19 cellular contexts compared by ENCODE assay signal in the genomic region with DNA sequence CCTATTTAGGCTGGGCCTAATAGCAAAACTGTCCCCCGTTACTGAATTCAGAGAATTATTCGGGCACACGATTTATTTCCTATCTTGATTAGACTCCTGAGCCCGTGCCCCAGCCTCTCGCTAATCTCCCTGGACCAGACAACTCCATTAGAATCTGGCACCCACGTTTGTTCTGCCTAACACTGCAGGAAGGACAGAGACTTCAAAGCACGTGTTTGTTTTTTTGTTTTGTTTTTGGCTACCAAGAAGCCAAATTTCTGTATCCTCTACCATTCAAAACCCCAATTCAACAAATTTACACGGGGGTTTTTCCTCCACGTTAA. TPM values are rescaled to one million over a fixed set of nuclear protein-coding genes. Genes with fewer than 3 reads are reported as not detected.
DNase-seq lines count a peak whose midpoint lies in the region; ATAC-seq and TF ChIP-seq lines count a peak whose summit lies in the region.
"Had no signal": no experiment of that assay in that cellular context is flagged by ENCODE, and none has a peak within 500 bp of the region (broad histone marks: within the 10 kb centered on the region; RNA-seq: fewer than 3 reads in every experiment).

No MANE protein-coding gene starts in this region.

- intact Hi-C loops in ascending aorta (cut with DNase I) (no loop called here), heart left ventricle (cut with DNase I) (no loop called here)

- H3K4me3 ChIP-seq in AG04450 (ENCODE audit: low read depth, low read length) = peak overlapping the region; percentile 84
- peak overlapping the region; percentile 76 for H3K4me3 ChIP-seq in iPS-15b (ENCODE audit: low read depth, low read length)
- no peak overlapping the region for H3K4me3 ChIP-seq in ascending aorta
- H3K4me3 ChIP-seq in heart left ventricle = no peak overlapping the region
- H3K4me3 ChIP-seq: cardiac muscle cell, gastrocnemius medialis, vagina had no signal

- no peak for TF ChIP-seq POLR2A in heart left ventricle (IDR thresholded peaks at IDR 0.05)

- 53 to 67% (median 63%) methylated on average over 9 of the region's 9 CpGs for WGBS in heart left ventricle, 4 donors

- no peak overlapping the region for H3K27ac ChIP-seq in AG04450 (ENCODE audit: low read depth, low read length)
- H3K27ac ChIP-seq in VCaP = peak overlapping the region; percentile 56
- no peak overlapping the region for H3K27ac ChIP-seq in ascending aorta
- H3K27ac ChIP-seq in heart left ventricle = no peak overlapping the region
- H3K27ac ChIP-seq: C4-2B, cardiac muscle cell, dorsolateral prefrontal cortex, gastrocnemius medialis, neutrophil, vagina had no signal

- CTCF ChIA-PET in AG04450 (lab: Charles Lee) = interaction anchor here (1.2 to 1.7 kb wide), 2 partner anchors 12 to 29 kb away, joined by 10 read pairs; no protein-coding TSS in a partner anchor

- DNase-seq in AG04450 (ENCODE audit: low read depth, low spot score) = no peak
- peak in 71 of 76 experiments; percentile 18 to 87 (median 62) for DNase-seq in HUDEP-2 (lab: John Stamatoyannopoulos, UW; ENCODE audit: unreplicated experiment in 76 of 76)
- no peak for DNase-seq in ascending aorta (ENCODE audit: low spot score in 2 of 2)
- DNase-seq in heart left ventricle = no peak
- DNase-seq in activated effector memory CD4-positive, alpha-beta T cell treated with Interleukin-2 at 50 U/mL for 16 hours = no peak
- DNase-seq: activated CD4-positive, CD25-positive, alpha-beta regulatory T cell treated with anti-CD3 and anti-CD28 coated beads, Interleukin-2, amount 50 U/mL, for 72 hours; gastrocnemius medialis; left colon; SIG-M5; stimulated activated CD4-positive, alpha-beta T cell treated with anti-CD3 and anti-CD28 coated beads, Interleukin-12 subunit alpha, Interleukin-12 subunit beta, amount 100 ng/mL, for 4 hours had no signal

- ATAC-seq in heart left ventricle = no peak
- no peak for ATAC-seq in GM19452 (IDR thresholded peaks at IDR 0.05; ENCODE audit: unreplicated experiment)
- ATAC-seq: activated T-helper 17 cell treated with anti-CD3 and anti-CD28 coated beads, Interleukin-2, amount 50 U/mL, for 72 hours; gastrocnemius medialis had no signal

- H3K9me3 ChIP-seq in AG04450 (ENCODE audit: control insufficient read depth, insufficient read depth, low read length) (peaks cover 6% of the 10 kb centered on the region; the same call in 1 of the 2 replicates), iPS-15b (ENCODE audit: control insufficient read depth, insufficient read depth, low read length) (no peaks in the 10 kb centered on the region), ascending aorta (no peaks in the 10 kb centered on the region), heart left ventricle (peaks cover 0 to 10% (median 2%) of the 10 kb centered on the region in 12 donors)
- H3K9me3 ChIP-seq: vagina had no signal

- H3K4me1 ChIP-seq in iPS-15b (ENCODE audit: control insufficient read depth, insufficient read depth, low read length) (peaks cover 2% of the 10 kb centered on the region), ascending aorta (no peaks in the 10 kb centered on the region), heart left ventricle (peaks cover 0 to 15% (median 5%) of the 10 kb centered on the region in 12 donors)
- H3K4me1 ChIP-seq: gastrocnemius medialis, vagina had no signal

- H3K9ac ChIP-seq in iPS-15b (ENCODE audit: low read depth, low read length) = peak overlapping the region; percentile 47

- H3K27me3 ChIP-seq in AG04450 (ENCODE audit: control insufficient read depth, insufficient read depth, low read length) = no peaks in the 10 kb centered on the region
- H3K27me3 ChIP-seq in iPS-15b (ENCODE audit: control insufficient read depth, insufficient read depth, low read length) = no peaks in the 10 kb centered on the region
- no peaks in the 10 kb centered on the region for H3K27me3 ChIP-seq in ascending aorta
- H3K27me3 ChIP-seq in heart left ventricle = peaks cover 0 to 60% (median 3%) of the 10 kb centered on the region in 9 donors
- H3K27me3 ChIP-seq: vagina had no signal

- TF ChIP-seq CTCF in AG04450 (IDR thresholded peaks at IDR 0.05; ENCODE audit: low read depth, low read length) (no peak), VCaP (conservative IDR thresholded peaks at IDR 0.05) (no peak), ascending aorta (IDR thresholded peaks at IDR 0.05) (no peak), heart left ventricle (IDR thresholded peaks at IDR 0.05) (no peak)

- H3K36me3 ChIP-seq in iPS-15b (ENCODE audit: control insufficient read depth, insufficient read depth, low read length) (no peaks in the 10 kb centered on the region), ascending aorta (no peaks in the 10 kb centered on the region), heart left ventricle (no peaks in the 10 kb centered on the region)
- H3K36me3 ChIP-seq: cardiac muscle cell, gastrocnemius medialis, neutrophil, vagina had no signal

- POLR2A ChIA-PET in AG04450 (lab: Yijun Ruan, JAX) = interaction anchor here (1.6 kb wide), 1 partner anchor 8 kb away, joined by 6 read pairs; no protein-coding TSS in a partner anchor

RNA-seq across cellular contexts. Expression of a gene that starts 4.8 kb away (rescaled TPM):
- 53.9 and 62.0 TPM in 2 replicates for polyA plus RNA-seq in AG04450 (2011; rRNA removed)
- 61.0 and 88.7 TPM in 2 replicates for polyA minus RNA-seq in AG04450 (2011; rRNA and poly(A)+ RNA removed)
- total RNA-seq in ascending aorta = 5.7 TPM
- total RNA-seq in heart left ventricle = 1 to 10 TPM in 1 of 9 donors, under 1 TPM in 5, not detected in 3; 0.09 to 1.2 (median 0.47) TPM
- under 1 TPM; 0.10 to 0.23 TPM for polyA plus RNA-seq in heart left ventricle

Comparison
In these comparisons a context has a peak if more than half of its experiments do, and no peak if none do; other contexts are left out.
1. DNase-seq: peak in HUDEP-2 (71 of 76); none in AG04450 (single experiment), ascending aorta (0 of 2), heart left ventricle (0 of 5) and activated effector memory CD4-positive, alpha-beta T cell treated with Interleukin-2 at 50 U/mL for 16 hours (single experiment).
2. H3K4me3 ChIP-seq: peak in AG04450 (single experiment) and iPS-15b (single experiment); none in ascending aorta (0 of 2) and heart left ventricle (0 of 12).